ENCODE assay signal across 8 cellular contexts in the genomic region with DNA sequence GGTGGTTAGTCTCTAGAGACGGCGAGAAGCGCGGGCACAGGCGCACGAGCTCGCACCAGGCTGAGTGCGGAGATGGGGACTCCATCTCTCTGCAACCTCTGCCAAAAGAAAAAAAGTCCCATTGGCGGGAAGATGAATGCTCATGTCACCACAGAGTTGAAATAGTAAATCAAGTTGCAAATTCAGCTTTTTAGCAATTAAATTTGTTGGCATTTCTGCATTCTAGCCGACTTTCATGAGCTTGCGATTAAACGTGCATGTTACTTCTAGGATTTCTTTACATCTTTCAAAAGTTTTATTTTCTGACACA. TPM values are rescaled to one million over a fixed set of nuclear protein-coding genes. Genes with fewer than 3 reads are reported as not detected.
DNase-seq lines count a peak whose midpoint lies in the region; ATAC-seq and TF ChIP-seq lines count a peak whose summit lies in the region.

No MANE protein-coding gene starts in this region.

- H3K4me1 Mint-ChIP-seq in neural progenitor cell: peaks cover 12% of the 10 kb centered on the region

- ATAC-seq in GM19467 (IDR thresholded peaks at IDR 0.05; ENCODE audit: unreplicated experiment) (peak; percentile 43), HG03521 (IDR thresholded peaks at IDR 0.05; ENCODE audit: unreplicated experiment) (peak; percentile 35), esophagus mucosa (peak; percentile 75)

- peak; percentile 83 for DNase-seq in DMS 273 (lab: John Stamatoyannopoulos, UW; ENCODE audit: unreplicated experiment)
- no peak for DNase-seq in DMS 273 treated with DMSO at 0.1 percent for 48 hours (lab: John Stamatoyannopoulos, UW)
- peak in 3 of 5 donors; percentile 35 to 65 (median 40) for DNase-seq in T-helper 1 cell
- peak; percentile 65 for DNase-seq in neural progenitor cell (ENCODE audit: low spot score)
- DNase-seq in 8988T: no peak

- H3K9me3 ChIP-seq in neural progenitor cell (ENCODE audit: low read depth): no peaks in the 10 kb centered on the region

- H3K9ac ChIP-seq in neural progenitor cell: no peak overlapping the region

- peaks cover 10% of the 10 kb centered on the region for H3K4me1 ChIP-seq in neural progenitor cell

- H3K27ac Mint-ChIP-seq in neural progenitor cell: peak overlapping the region; percentile 34

- no peak for TF ChIP-seq CTCF in neural progenitor cell (IDR thresholded peaks at IDR 0.05)

- H3K4me3 ChIP-seq in neural progenitor cell: peak overlapping the region; percentile 81

- H3F3A ChIP-seq in neural progenitor cell (ENCODE audit: low read depth): peaks cover 18% of the 10 kb centered on the region

- peaks cover 2% of the 10 kb centered on the region for H3K9me3 Mint-ChIP-seq in neural progenitor cell

- no peaks in the 10 kb centered on the region for H3K27me3 Mint-ChIP-seq in neural progenitor cell (ENCODE audit: insufficient read depth, low read depth)

- no peak overlapping the region for H3K27ac ChIP-seq in neural progenitor cell

- no peaks in the 10 kb centered on the region for H3K27me3 ChIP-seq in neural progenitor cell

- H3K36me3 ChIP-seq in neural progenitor cell: no peaks in the 10 kb centered on the region

- H2AFZ ChIP-seq in neural progenitor cell (replicated peaks): peak overlapping the region; percentile 94

- peak overlapping the region; percentile 95 for H3K4me3 Mint-ChIP-seq in neural progenitor cell

- peak overlapping the region; percentile 81 for H3K4me2 ChIP-seq in neural progenitor cell

- H4K20me1 ChIP-seq in neural progenitor cell (ENCODE audit: low read depth): peaks cover 41% of the 10 kb centered on the region

- peaks cover 21% of the 10 kb centered on the region for H3K36me3 Mint-ChIP-seq in neural progenitor cell

- H3K79me2 ChIP-seq in neural progenitor cell (ENCODE audit: low read depth): peaks cover 71% of the 10 kb centered on the region

RNA-seq across cellular contexts. Expression of a gene that starts 0.6 kb away (rescaled TPM):
- total RNA-seq in esophagus mucosa (4.8 TPM), neural progenitor cell (ENCODE audit: low replicate concordance) (3.6 and 4.5 TPM in 2 replicates)

RNA-seq across cellular contexts. Expression of a gene that starts 18.6 kb away (rescaled TPM):
- total RNA-seq in esophagus mucosa: 9.2 TPM
- total RNA-seq in neural progenitor cell (ENCODE audit: low replicate concordance): 49.2 and 71.9 TPM in 2 replicates

RNA-seq across cellular contexts. Expression of a gene that starts 18.7 kb away (rescaled TPM):
- total RNA-seq in esophagus mucosa: 15.5 TPM
- total RNA-seq in neural progenitor cell (ENCODE audit: low replicate concordance): 33.3 and 43.4 TPM in 2 replicates

Comparison
In these comparisons a context has a peak if more than half of its experiments do, and no peak if none do; other contexts are left out.
1. DNase-seq: peak in DMS 273 (single experiment), T-helper 1 cell (3 of 5) and neural progenitor cell (single experiment); none in DMS 273 treated with DMSO at 0.1 percent for 48 hours (single experiment) and 8988T (single experiment).
2. Peak in every context shown above with its lines, with median percentiles within 50 percentile points of each other: ATAC-seq.